ENCODE assay signal across 14 cellular contexts in the genomic region with DNA sequence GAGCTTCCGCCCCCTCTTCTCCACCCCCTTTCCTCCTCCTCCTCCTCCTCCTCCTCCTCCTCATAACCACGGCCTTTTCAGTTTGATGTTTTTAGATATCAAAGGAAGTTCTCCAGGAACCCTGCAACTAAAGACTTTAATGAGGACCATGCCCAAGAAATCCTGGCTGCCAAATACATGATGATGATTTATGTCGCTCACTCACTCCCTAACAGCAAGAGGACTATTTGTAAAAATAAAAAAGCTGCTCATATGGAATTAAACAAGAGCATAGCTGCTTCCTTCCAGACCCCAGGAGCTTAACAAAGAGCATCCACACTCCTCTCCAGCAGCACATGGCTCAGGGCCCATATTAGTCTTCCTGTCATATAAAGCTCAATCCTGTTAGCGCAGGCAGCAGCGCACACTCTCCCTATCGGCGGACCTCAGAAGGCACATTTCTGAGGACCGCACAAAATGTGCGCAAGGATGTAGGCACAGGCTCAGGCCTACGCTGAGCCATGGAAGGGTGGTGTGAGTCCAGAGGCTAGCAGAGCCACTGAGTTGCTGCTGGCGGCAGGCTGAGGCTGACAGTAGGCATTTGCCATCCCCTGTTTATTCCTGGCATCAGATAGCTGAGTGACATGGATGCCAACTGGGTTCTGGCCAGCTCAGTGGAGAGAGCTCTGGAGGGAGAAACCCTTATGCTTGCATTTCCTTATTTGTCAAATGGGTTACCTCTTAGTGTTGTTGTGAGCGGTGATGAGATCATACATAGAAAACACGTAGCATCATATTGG.
DNase-seq lines count a peak whose midpoint lies in the region; ATAC-seq lines count a peak whose summit lies in the region.
"Had no signal": no experiment of that assay in that cellular context is flagged by ENCODE, and none has a peak within 500 bp of the region (broad histone marks: within the 10 kb centered on the region; RNA-seq: fewer than 3 reads in every experiment).

No MANE protein-coding gene starts in this region.

- H3K36me3 ChIP-seq in MG63, result no peaks in the 10 kb centered on the region
- H3K36me3 ChIP-seq: BLaER1 treated with 17β-estradiol and CSF1 and Interleukin-3, amounts not matched to agents 10 nM and 100 nM had no signal

- no peaks in the 10 kb centered on the region for H3K27me3 ChIP-seq in MG63
- H3K27me3 ChIP-seq: BLaER1 treated with 17β-estradiol and CSF1 and Interleukin-3, amounts not matched to agents 10 nM and 100 nM had no signal

- DNase-seq in MG63 (peak; percentile 91), cerebellum (ENCODE audit: low spot score) (peak; percentile 83), islet precursor cell (peak; percentile 42), putamen (ENCODE audit: low spot score) (peak; percentile 41), HK-2 (ENCODE audit: unreplicated experiment) (no peak), CD1c-positive myeloid dendritic cell (ENCODE audit: extremely low spot score) (no peak)
- DNase-seq in stimulated activated CD4-positive, alpha-beta T cell treated with anti-CD3 and anti-CD28 coated beads, Interleukin-2, amount 100 ng/mL, for 24 hours, result no peak
- DNase-seq: activated T-cell treated with anti-CD3 and anti-CD28 coated beads for 4 hours, amniotic stem cell, GF-D8, NCI-H510A, SHP77 had no signal

- ATAC-seq in HG03280 (IDR thresholded peaks at IDR 0.05; ENCODE audit: unreplicated experiment), result no peak

- H3K4me3 ChIP-seq in MG63, result no peak overlapping the region
- H3K4me3 ChIP-seq: BLaER1 treated with 17β-estradiol and CSF1 and Interleukin-3, amounts not matched to agents 10 nM and 100 nM had no signal

- H3K9me3 ChIP-seq in MG63, result no peaks in the 10 kb centered on the region

Comparison
In these comparisons a context has a peak if more than half of its experiments do, and no peak if none do; other contexts are left out.
1. DNase-seq: peak in MG63 (single experiment), cerebellum (single experiment), islet precursor cell (single experiment) and putamen (single experiment); none in HK-2 (single experiment), stimulated activated CD4-positive, alpha-beta T cell treated with anti-CD3 and anti-CD28 coated beads, Interleukin-2, amount 100 ng/mL, for 24 hours (0 of 2) and CD1c-positive myeloid dendritic cell (single experiment).